In the genomic region with DNA sequence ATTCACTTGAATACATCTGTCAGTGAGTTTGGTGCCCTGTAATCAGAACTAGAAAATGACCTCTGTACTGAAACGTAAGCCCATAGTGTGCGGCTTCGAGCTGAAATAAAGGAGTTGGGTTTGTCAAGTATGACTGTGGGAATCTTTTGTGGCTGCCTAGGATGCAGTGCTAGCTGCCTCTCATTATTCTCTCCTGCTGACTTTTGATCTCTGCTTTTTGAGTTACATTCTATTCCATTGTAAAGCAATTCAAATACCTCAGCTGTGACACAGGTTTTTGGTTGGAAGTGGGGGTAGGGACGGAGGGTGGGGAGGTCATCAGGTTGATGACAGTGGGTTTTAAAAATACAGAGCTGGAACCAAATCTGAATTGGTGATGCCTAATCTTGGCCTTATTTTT, we compare ENCODE assay signal across 24 cellular contexts.
"Had no signal": no experiment of that assay in that cellular context is flagged by ENCODE, and none has a peak within 500 bp of the region (broad histone marks: within the 10 kb centered on the region; RNA-seq: fewer than 3 reads in every experiment).

No MANE protein-coding gene starts in this region.

- H3K27ac Mint-ChIP-seq: activated CD4-positive, alpha-beta T cell treated with anti-CD3 and anti-CD28 coated beads, Interleukin-2, amount 10 ng/mL, durations not matched to agents 7 days and 5 days; activated CD8-positive, alpha-beta memory T cell treated with anti-CD3 and anti-CD28 coated beads, Interleukin-2, amount 10 ng/mL, durations not matched to agents 7 days and 5 days; activated CD8-positive, alpha-beta T cell treated with anti-CD3 and anti-CD28 coated beads for 36 hours; activated naive CD4-positive, alpha-beta T cell treated with anti-CD3 and anti-CD28 coated beads, Interleukin-2, amount 10 ng/mL, durations not matched to agents 7 days and 5 days; natural killer cell treated with Interleukin-12 subunit alpha and Interleukin-12 subunit beta and Interleukin-15 and Interleukin-18, amount 100 ng/mL, for 72 hours; stimulated activated naive CD8-positive, alpha-beta T cell treated with anti-CD3 and anti-CD28 coated beads, Interleukin-15, Interleukin-2, amounts not matched to agents 100 ng/mL and 50 ng/mL, for 24 hours; T-helper 2 cell treated with Interferon-gamma antibody and Interleukin-4, amounts not matched to agents 5 μg/mL and 100 μg/mL, for 36 hours had no signal

- H3K27me3 ChIP-seq: colonic mucosa, dorsolateral prefrontal cortex, esophagus squamous epithelium, gastrocnemius medialis, right lobe of liver, tibial artery had no signal

- H3K4me1 ChIP-seq: colonic mucosa, esophagus squamous epithelium, gastrocnemius medialis had no signal

- H3K9me3 Mint-ChIP-seq: activated CD4-positive, alpha-beta T cell treated with anti-CD3 and anti-CD28 coated beads, Interleukin-2, amount 10 ng/mL, durations not matched to agents 7 days and 5 days; activated CD8-positive, alpha-beta T cell treated with anti-CD3 and anti-CD28 coated beads for 36 hours; activated naive CD4-positive, alpha-beta T cell treated with anti-CD3 and anti-CD28 coated beads, Interleukin-2, amount 10 ng/mL, durations not matched to agents 7 days and 5 days; natural killer cell treated with Interleukin-12 subunit alpha and Interleukin-12 subunit beta and Interleukin-15 and Interleukin-18, amount 100 ng/mL, for 72 hours; stimulated activated naive CD8-positive, alpha-beta T cell treated with anti-CD3 and anti-CD28 coated beads, Interleukin-15, Interleukin-2, amounts not matched to agents 100 ng/mL and 50 ng/mL, for 24 hours; T-helper 2 cell treated with Interferon-gamma antibody and Interleukin-4, amounts not matched to agents 5 μg/mL and 100 μg/mL, for 36 hours had no signal

- H3K27ac ChIP-seq: colonic mucosa, esophagus squamous epithelium, gastrocnemius medialis, right lobe of liver, skin epidermis, tibial artery, VCaP had no signal

- H3K4me3 ChIP-seq: colonic mucosa, dorsolateral prefrontal cortex, esophagus squamous epithelium, gastrocnemius medialis, right lobe of liver, skin epidermis, tibial artery had no signal

- H3K36me3 ChIP-seq: colonic mucosa, gastrocnemius medialis, right lobe of liver, tibial artery had no signal

- H3K36me3 Mint-ChIP-seq: activated CD8-positive, alpha-beta memory T cell treated with anti-CD3 and anti-CD28 coated beads, Interleukin-2, amount 10 ng/mL, durations not matched to agents 7 days and 5 days; activated naive CD4-positive, alpha-beta T cell treated with anti-CD3 and anti-CD28 coated beads, Interleukin-2, amount 10 ng/mL, durations not matched to agents 7 days and 5 days; natural killer cell treated with Interleukin-12 subunit alpha and Interleukin-12 subunit beta and Interleukin-15 and Interleukin-18, amount 100 ng/mL, for 72 hours had no signal

- H3K9me3 ChIP-seq: colonic mucosa, esophagus squamous epithelium, gastrocnemius medialis, right lobe of liver, tibial artery had no signal

- DNase-seq: activated CD4-positive, alpha-beta T cell treated with anti-CD3 and anti-CD28 coated beads, Interleukin-2, amount 10 ng/mL, durations not matched to agents 7 days and 5 days; activated CD4-positive, CD25-positive, alpha-beta regulatory T cell treated with anti-CD3 and anti-CD28 coated beads, Interleukin-2, amount 50 U/mL, for 72 hours; activated CD8-positive, alpha-beta memory T cell treated with anti-CD3 and anti-CD28 coated beads, Interleukin-2, amount 10 ng/mL, durations not matched to agents 7 days and 5 days; activated CD8-positive, alpha-beta T cell treated with anti-CD3 and anti-CD28 coated beads for 36 hours; activated effector memory CD4-positive, alpha-beta T cell treated with anti-CD3 and anti-CD28 coated beads, Interleukin-2, amount 50 U/mL, for 16 hours; activated naive CD4-positive, alpha-beta T cell treated with anti-CD3 and anti-CD28 coated beads, Interleukin-2, amount 10 ng/mL, durations not matched to agents 7 days and 5 days; activated T-cell treated with anti-CD3 and anti-CD28 coated beads for 4 hours; amygdala; colonic mucosa; dorsolateral prefrontal cortex; esophagus squamous epithelium; gastrocnemius medialis; head of caudate nucleus; hypothalamus; posterior cingulate gyrus; right lobe of liver; stimulated activated CD4-positive, alpha-beta T cell treated with anti-CD3 and anti-CD28 coated beads, Interleukin-1b, Interleukin-23, amount 100 ng/mL, for 48 hours; substantia nigra; tibial artery had no signal

- H3K4me3 Mint-ChIP-seq: activated CD4-positive, alpha-beta T cell treated with anti-CD3 and anti-CD28 coated beads, Interleukin-2, amount 10 ng/mL, durations not matched to agents 7 days and 5 days; activated CD8-positive, alpha-beta memory T cell treated with anti-CD3 and anti-CD28 coated beads, Interleukin-2, amount 10 ng/mL, durations not matched to agents 7 days and 5 days; activated CD8-positive, alpha-beta T cell treated with anti-CD3 and anti-CD28 coated beads for 36 hours; activated naive CD4-positive, alpha-beta T cell treated with anti-CD3 and anti-CD28 coated beads, Interleukin-2, amount 10 ng/mL, durations not matched to agents 7 days and 5 days; natural killer cell treated with Interleukin-12 subunit alpha and Interleukin-12 subunit beta and Interleukin-15 and Interleukin-18, amount 100 ng/mL, for 72 hours; stimulated activated naive CD8-positive, alpha-beta T cell treated with anti-CD3 and anti-CD28 coated beads, Interleukin-15, Interleukin-2, amounts not matched to agents 100 ng/mL and 50 ng/mL, for 24 hours; T-helper 2 cell treated with Interferon-gamma antibody and Interleukin-4, amounts not matched to agents 5 μg/mL and 100 μg/mL, for 36 hours had no signal

- ATAC-seq: activated CD8-positive, alpha-beta memory T cell treated with anti-CD3 and anti-CD28 coated beads, Interleukin-2, amount 10 ng/mL, durations not matched to agents 7 days and 5 days; activated CD8-positive, alpha-beta T cell treated with anti-CD3 and anti-CD28 coated beads for 36 hours; gastrocnemius medialis; natural killer cell treated with Interleukin-12 subunit alpha and Interleukin-12 subunit beta and Interleukin-15 and Interleukin-18, amount 100 ng/mL, for 72 hours; right lobe of liver had no signal
